In genomic region chr7:121608785-121609184, GRCh38 we compare ENCODE assay signal across 28 cellular contexts.
A peak's percentile ranks its signal among the peaks of the same experiment; 100 is the strongest.
DNase-seq lines count a peak whose midpoint lies in the region; ATAC-seq and TF ChIP-seq lines count a peak whose summit lies in the region.
"Had no signal": no experiment of that assay in that cellular context is flagged by ENCODE, and none has a peak within 500 bp of the region (broad histone marks: within the 10 kb centered on the region; RNA-seq: fewer than 3 reads in every experiment).

No MANE protein-coding gene starts in this region.

- DNase-seq in right atrium auricular region (ENCODE audit: low spot score) (no peak), left ventricle myocardium inferior (no peak), NCI-H526 treated with DMSO at 0.1 percent for 48 hours (lab: John Stamatoyannopoulos, UW) (peak; percentile 95), cerebellum (ENCODE audit: low spot score) (peak; percentile 7), SKM-1 (lab: John Stamatoyannopoulos, UW; ENCODE audit: unreplicated experiment) (no peak), mesothelial cell of epicardium (ENCODE audit: low spot score in 2 of 2, unreplicated experiment in 2 of 2) (no peak), right lobe of liver (no peak), OCI-M1 (lab: John Stamatoyannopoulos, UW) (no peak)
- DNase-seq: ACHN; activated CD4-positive, alpha-beta T cell treated with anti-CD3 and anti-CD28 coated beads for 1 hour; activated CD8-positive, alpha-beta T cell treated with anti-CD3 and anti-CD28 coated beads for 36 hours; activated effector memory CD4-positive, alpha-beta T cell treated with Interleukin-2 at 50 U/mL for 16 hours; activated naive CD8-positive, alpha-beta T cell treated with anti-CD3 and anti-CD28 coated beads for 36 hours; Caco-2; cerebellar nuclear complex; mesenchymal stem cell; naive thymus-derived CD8-positive, alpha-beta T cell; NCI-H1048; NCI-H2107; occipital lobe; SIG-M5; stimulated activated naive CD4-positive, alpha-beta T cell treated with Interleukin-2 at 50 U/mL for 16 hours; uterus had no signal

- intact Hi-C loops in left ventricle myocardium inferior (cut with micrococcal nuclease) (no loop called here), right lobe of liver (cut with DNase I) (no loop called here)

- H3K36me3 Mint-ChIP-seq in mesothelial cell of epicardium, result no peaks in the 10 kb centered on the region
- H3K36me3 Mint-ChIP-seq: activated naive CD8-positive, alpha-beta T cell treated with anti-CD3 and anti-CD28 coated beads for 36 hours; naive thymus-derived CD8-positive, alpha-beta T cell had no signal

- 60% methylated on average over 5 of the region's 6 CpGs for WGBS in right lobe of liver (ENCODE audit: insufficient coverage, low coverage, low lambda C conversion rate, missing lambda C conversion rate)

- no peak overlapping the region for H3K27ac Mint-ChIP-seq in mesothelial cell of epicardium
- H3K27ac Mint-ChIP-seq: activated CD8-positive, alpha-beta T cell treated with anti-CD3 and anti-CD28 coated beads for 36 hours; activated naive CD8-positive, alpha-beta T cell treated with anti-CD3 and anti-CD28 coated beads for 36 hours; naive thymus-derived CD8-positive, alpha-beta T cell had no signal

- H3K27me3 Mint-ChIP-seq in mesothelial cell of epicardium (ENCODE audit: low read depth), result no peaks in the 10 kb centered on the region
- H3K27me3 Mint-ChIP-seq: activated naive CD8-positive, alpha-beta T cell treated with anti-CD3 and anti-CD28 coated beads for 36 hours had no signal

- H3K27ac ChIP-seq in right atrium auricular region (peak overlapping the region; percentile 8 to 60), left ventricle myocardium inferior (replicated peaks) (no peak overlapping the region), right lobe of liver (no peak overlapping the region)
- H3K27ac ChIP-seq: BLaER1 treated with 17β-estradiol and CSF1 and Interleukin-3, amounts not matched to agents 10 nM and 100 nM; epithelial cell of prostate; thoracic aorta; uterus had no signal

- ATAC-seq in right lobe of liver, result no peak
- ATAC-seq: activated CD8-positive, alpha-beta T cell treated with anti-CD3 and anti-CD28 coated beads for 36 hours; HepG2; naive thymus-derived CD8-positive, alpha-beta T cell had no signal

- peaks cover 29% of the 10 kb centered on the region for H3K4me1 Mint-ChIP-seq in mesothelial cell of epicardium
- H3K4me1 Mint-ChIP-seq: activated naive CD8-positive, alpha-beta T cell treated with anti-CD3 and anti-CD28 coated beads for 36 hours; naive thymus-derived CD8-positive, alpha-beta T cell had no signal

- no peaks in the 10 kb centered on the region for H3K9me3 ChIP-seq in right atrium auricular region
- no peaks in the 10 kb centered on the region for H3K9me3 ChIP-seq in left ventricle myocardium inferior (replicated peaks)
- H3K9me3 ChIP-seq in right lobe of liver, result no peaks in the 10 kb centered on the region
- H3K9me3 ChIP-seq: Caco-2, HAP-1, thoracic aorta, uterus had no signal

- H3K9me3 Mint-ChIP-seq in mesothelial cell of epicardium, result no peaks in the 10 kb centered on the region
- H3K9me3 Mint-ChIP-seq: activated CD8-positive, alpha-beta T cell treated with anti-CD3 and anti-CD28 coated beads for 36 hours; activated naive CD8-positive, alpha-beta T cell treated with anti-CD3 and anti-CD28 coated beads for 36 hours had no signal

- H3K4me1 ChIP-seq in right atrium auricular region (peaks cover 0 to 36% of the 10 kb centered on the region in 2 donors), left ventricle myocardium inferior (peaks cover 5% of the 10 kb centered on the region), right lobe of liver (no peaks in the 10 kb centered on the region)
- H3K4me1 ChIP-seq: Caco-2 had no signal

- H3K36me3 ChIP-seq in right atrium auricular region (no peaks in the 10 kb centered on the region), left ventricle myocardium inferior (no peaks in the 10 kb centered on the region), right lobe of liver (no peaks in the 10 kb centered on the region)
- H3K36me3 ChIP-seq: BLaER1 treated with 17β-estradiol and CSF1 and Interleukin-3, amounts not matched to agents 10 nM and 100 nM; HAP-1; thoracic aorta; uterus had no signal

- no peak overlapping the region for H3K4me3 ChIP-seq in right atrium auricular region
- H3K4me3 ChIP-seq in left ventricle myocardium inferior, result no peak overlapping the region
- H3K4me3 ChIP-seq in right lobe of liver, result no peak overlapping the region
- H3K4me3 ChIP-seq: BLaER1 treated with 17β-estradiol and CSF1 and Interleukin-3, amounts not matched to agents 10 nM and 100 nM; HAP-1; thoracic aorta; uterus had no signal

- TF ChIP-seq CTCF in right atrium auricular region (IDR thresholded peaks at IDR 0.05), result no peak
- no peak for TF ChIP-seq CTCF in left ventricle myocardium inferior (IDR thresholded peaks at IDR 0.05; ENCODE audit: borderline replicate concordance)
- TF ChIP-seq CTCF in mesothelial cell of epicardium (IDR thresholded peaks at IDR 0.05; ENCODE audit: unreplicated experiment), result no peak
- no peak for TF ChIP-seq CTCF in right lobe of liver (IDR thresholded peaks at IDR 0.05)

- H3K27me3 ChIP-seq in right atrium auricular region (no peaks in the 10 kb centered on the region), left ventricle myocardium inferior (ENCODE audit: low read depth) (no peaks in the 10 kb centered on the region), right lobe of liver (no peaks in the 10 kb centered on the region)
- H3K27me3 ChIP-seq: BLaER1 treated with 17β-estradiol and CSF1 and Interleukin-3, amounts not matched to agents 10 nM and 100 nM; uterus had no signal

- no peak for TF ChIP-seq POLR2A in right lobe of liver (IDR thresholded peaks at IDR 0.05)

- H3K4me3 Mint-ChIP-seq in mesothelial cell of epicardium, result no peak overlapping the region
- H3K4me3 Mint-ChIP-seq: activated CD8-positive, alpha-beta T cell treated with anti-CD3 and anti-CD28 coated beads for 36 hours; activated naive CD8-positive, alpha-beta T cell treated with anti-CD3 and anti-CD28 coated beads for 36 hours; naive thymus-derived CD8-positive, alpha-beta T cell had no signal

Comparison
In these comparisons a context has a peak if more than half of its experiments do, and no peak if none do; other contexts are left out.
1. H3K27ac ChIP-seq: peak in right atrium auricular region (2 of 2); none in left ventricle myocardium inferior (single experiment) and right lobe of liver (0 of 3).
2. DNase-seq: peak in NCI-H526 treated with DMSO at 0.1 percent for 48 hours (single experiment) and cerebellum (single experiment); none in right atrium auricular region (single experiment), left ventricle myocardium inferior (single experiment), SKM-1 (single experiment), mesothelial cell of epicardium (0 of 2), right lobe of liver (0 of 3) and OCI-M1 (single experiment).